In the genomic region with DNA sequence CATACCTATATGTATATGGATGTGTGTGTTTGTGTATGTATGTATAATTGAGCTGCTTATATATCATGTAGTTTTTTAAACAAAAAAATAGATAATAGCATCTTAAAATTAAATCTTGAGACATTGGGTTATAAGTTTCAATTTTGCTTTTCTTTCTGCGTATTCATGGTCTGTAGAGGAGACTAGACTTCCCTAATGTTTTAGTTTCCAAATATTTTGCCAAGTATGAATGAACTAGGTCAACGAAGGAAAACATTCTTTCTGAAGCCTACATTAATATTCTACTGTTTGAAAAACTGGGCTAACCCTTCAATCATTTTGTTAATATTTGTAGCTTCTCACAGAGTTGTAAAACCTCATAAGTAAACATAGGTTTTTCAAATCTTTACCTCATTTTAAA, we compare ENCODE assay signal across 25 cellular contexts.
"Had no signal": no experiment of that assay in that cellular context is flagged by ENCODE, and none has a peak within 500 bp of the region (broad histone marks: within the 10 kb centered on the region; RNA-seq: fewer than 3 reads in every experiment).

No MANE protein-coding gene starts in this region.

- H3K9me3 ChIP-seq: body of pancreas, left lung, neutrophil, right lobe of liver, stomach, suprapubic skin, vagina had no signal

- FAIRE-seq: keratinocyte had no signal

- H3K4me3 ChIP-seq: body of pancreas, cardiac muscle cell, left lung, right lobe of liver, stomach, suprapubic skin, vagina had no signal

- H3K27ac ChIP-seq: body of pancreas, cardiac muscle cell, foreskin keratinocyte, left lung, neutrophil, right lobe of liver, stomach, suprapubic skin had no signal

- DNase-seq: activated CD4-positive, alpha-beta T cell treated with anti-CD3 and anti-CD28 coated beads, Interleukin-2, amount 50 U/mL, for 4 hours; activated CD8-positive, alpha-beta memory T cell treated with anti-CD3 and anti-CD28 coated beads for 24 hours; activated CD8-positive, alpha-beta memory T cell treated with anti-CD3 and anti-CD28 coated beads, Interleukin-2, amount 50 U/mL, for 4 hours; activated naive CD4-positive, alpha-beta T cell treated with Interleukin-2 at 50 U/mL for 16 hours; activated naive CD8-positive, alpha-beta T cell treated with anti-CD3 and anti-CD28 coated beads, Interleukin-2, amount 10 ng/mL, durations not matched to agents 7 days and 5 days; activated T-cell treated with anti-CD3 and anti-CD28 coated beads, Interleukin-2, amount 50 U/mL, for 4 hours; amygdala; body of pancreas; effector memory CD4-positive, alpha-beta T cell; foreskin keratinocyte; left lung; mammary epithelial cell; right lobe of liver; small intestine; stomach; T-helper 9 cell; trophoblast cell had no signal

- ATAC-seq: activated T-cell treated with anti-CD3 and anti-CD28 coated beads, Interleukin-2, amount 50 U/mL, for 4 hours; body of pancreas; foreskin keratinocyte; left lung; natural killer cell treated with Interleukin-12 subunit alpha and Interleukin-12 subunit beta and Interleukin-15 and Interleukin-18, amount 100 ng/mL, for 72 hours; stimulated activated memory B cell treated with anti-CD40 and anti-IgM and Interleukin-4, amounts not matched to agents 10 μg/mL and 1 μg/mL and 100 μg/mL, for 72 hours; WTC11 had no signal

- H3K36me3 ChIP-seq: cardiac muscle cell, left lung, neutrophil, right lobe of liver, stomach, suprapubic skin, vagina had no signal

- H3K27me3 ChIP-seq: body of pancreas, cardiac muscle cell, foreskin keratinocyte, left lung, neutrophil, right lobe of liver, stomach, suprapubic skin, vagina had no signal

- H3K4me1 ChIP-seq: body of pancreas, foreskin keratinocyte, left lung, stomach, suprapubic skin had no signal
